ENCODE assay signal across 34 cellular contexts in the genomic region with DNA sequence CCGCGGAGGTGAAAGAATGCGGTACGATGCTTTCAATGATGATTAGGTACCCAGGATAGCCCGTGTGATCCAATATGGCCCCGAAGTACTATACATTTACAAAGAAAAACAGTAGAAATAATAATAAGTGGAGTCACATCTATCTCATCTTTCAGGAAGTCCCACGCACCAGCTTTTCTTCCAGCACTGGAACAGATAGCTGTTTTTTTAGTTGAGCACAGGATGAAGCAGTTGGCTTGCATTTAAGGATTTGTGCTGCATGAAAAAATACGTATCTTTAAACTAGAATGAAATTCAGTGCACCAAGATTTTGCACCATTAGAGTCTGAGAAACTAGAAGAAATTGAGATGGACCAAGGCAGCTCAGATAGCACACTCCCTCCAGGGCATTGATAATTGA.
"Had no signal": no experiment of that assay in that cellular context is flagged by ENCODE, and none has a peak within 500 bp of the region (broad histone marks: within the 10 kb centered on the region; RNA-seq: fewer than 3 reads in every experiment).

No MANE protein-coding gene starts in this region.

- H3K4me1 Mint-ChIP-seq: activated T-helper 17 cell treated with anti-CD3 and anti-CD28 coated beads, Interleukin-2, amount 50 U/mL, for 72 hours; T-cell had no signal

- H3K27me3 ChIP-seq: body of pancreas, dorsolateral prefrontal cortex, esophagus muscularis mucosa, gastrocnemius medialis had no signal

- H3K27ac ChIP-seq: body of pancreas, coronary artery, esophagus muscularis mucosa, foreskin keratinocyte, gastrocnemius medialis, VCaP had no signal

- H3K4me1 ChIP-seq: body of pancreas, foreskin keratinocyte, gastrocnemius medialis had no signal

- H3K9me3 ChIP-seq: body of pancreas, esophagus muscularis mucosa, gastrocnemius medialis had no signal

- H3K27me3 Mint-ChIP-seq: activated T-helper 17 cell treated with anti-CD3 and anti-CD28 coated beads, Interleukin-2, amount 50 U/mL, for 72 hours had no signal

- H3K9me3 Mint-ChIP-seq: activated CD8-positive, alpha-beta T cell treated with anti-CD3 and anti-CD28 coated beads for 36 hours; activated T-cell treated with anti-CD3 and anti-CD28 coated beads, Interleukin-2, amount 50 U/mL, for 4 hours; activated T-helper 17 cell treated with anti-CD3 and anti-CD28 coated beads, Interleukin-2, amount 50 U/mL, for 72 hours; dendritic cell treated with granulocyte-macrophage colony-stimulating factor and Interleukin-4, amounts not matched to agents 40 ng/mL and 50 ng/mL, for 4 days; T-cell had no signal

- H3K36me3 Mint-ChIP-seq: activated naive CD8-positive, alpha-beta T cell; T-cell; WTC11 had no signal

- H3K4me3 ChIP-seq: body of pancreas, coronary artery, dorsolateral prefrontal cortex, esophagus muscularis mucosa, gastrocnemius medialis had no signal

- H3K36me3 ChIP-seq: esophagus muscularis mucosa, gastrocnemius medialis had no signal

- H3K4me3 Mint-ChIP-seq: activated CD8-positive, alpha-beta T cell treated with anti-CD3 and anti-CD28 coated beads for 36 hours; activated naive CD8-positive, alpha-beta T cell; activated T-cell treated with anti-CD3 and anti-CD28 coated beads, Interleukin-2, amount 50 U/mL, for 4 hours; activated T-helper 17 cell treated with anti-CD3 and anti-CD28 coated beads, Interleukin-2, amount 50 U/mL, for 72 hours; dendritic cell treated with granulocyte-macrophage colony-stimulating factor and Interleukin-4, amounts not matched to agents 40 ng/mL and 50 ng/mL, for 4 days; effector memory CD8-positive, alpha-beta T cell; T-cell; T-helper 1 cell treated with Interleukin-12 subunit alpha and Interleukin-12 subunit beta and Interleukin-4 antibody, amounts not matched to agents 30 μg/mL and 1 μg/mL, for 36 hours; WTC11 had no signal

- FAIRE-seq: TTC549 had no signal

- H3K27ac Mint-ChIP-seq: activated CD8-positive, alpha-beta T cell treated with anti-CD3 and anti-CD28 coated beads for 36 hours; activated naive CD8-positive, alpha-beta T cell; activated T-helper 17 cell treated with anti-CD3 and anti-CD28 coated beads, Interleukin-2, amount 50 U/mL, for 72 hours; dendritic cell treated with granulocyte-macrophage colony-stimulating factor and Interleukin-4, amounts not matched to agents 40 ng/mL and 50 ng/mL, for 4 days; effector memory CD8-positive, alpha-beta T cell; T-cell; T-helper 1 cell treated with Interleukin-12 subunit alpha and Interleukin-12 subunit beta and Interleukin-4 antibody, amounts not matched to agents 30 μg/mL and 1 μg/mL, for 36 hours; WTC11 had no signal

- DNase-seq: activated CD4-positive, alpha-beta T cell treated with anti-CD3 and anti-CD28 coated beads for 1 hour; activated CD4-positive, alpha-beta T cell treated with anti-CD3 and anti-CD28 coated beads for 4 hours; activated CD4-positive, alpha-beta T cell treated with anti-CD3 and anti-CD28 coated beads, Interleukin-2, amount 50 U/mL, for 1 hour; activated CD4-positive, alpha-beta T cell treated with anti-CD3 and anti-CD28 coated beads, Interleukin-2, amount 50 U/mL, for 48 hours; activated CD8-positive, alpha-beta memory T cell treated with anti-CD3 and anti-CD28 coated beads for 24 hours; activated CD8-positive, alpha-beta T cell treated with anti-CD3 and anti-CD28 coated beads for 36 hours; activated effector memory CD4-positive, alpha-beta T cell treated with Interleukin-2 at 50 U/mL for 16 hours; activated gamma-delta T cell treated with Interleukin-2 at 50 U/mL for 16 hours; activated naive CD4-positive, alpha-beta T cell treated with anti-CD3 and anti-CD28 coated beads, Interleukin-2, amount 50 U/mL, for 16 hours; activated naive CD4-positive, alpha-beta T cell treated with Interleukin-2 at 50 U/mL for 16 hours; activated T-cell treated with anti-CD3 and anti-CD28 coated beads, Interleukin-2, amount 50 U/mL, for 4 hours; amniotic stem cell; aorta; body of pancreas; caudate nucleus; cerebellar nuclear complex; effector memory CD8-positive, alpha-beta T cell; erythroblast; foreskin keratinocyte; gastrocnemius medialis; glutamatergic neuron; SW 1271; T-cell; T-helper 9 cell had no signal
